10 cellular contexts compared by ENCODE assay signal in genomic region chr9:1979815-1980367, GRCh38. TPM values are rescaled to one million over a fixed set of nuclear protein-coding genes. Genes with fewer than 3 reads are reported as not detected.
DNase-seq lines count a peak whose midpoint lies in the region; ATAC-seq and TF ChIP-seq lines count a peak whose summit lies in the region.
"Had no signal": no experiment of that assay in that cellular context is flagged by ENCODE, and none has a peak within 500 bp of the region (broad histone marks: within the 10 kb centered on the region; RNA-seq: fewer than 3 reads in every experiment).

No MANE protein-coding gene starts in this region.

- H3K4me1 Mint-ChIP-seq in brain: peaks cover 36% of the 10 kb centered on the region

- H3K36me3 Mint-ChIP-seq in brain: no peaks in the 10 kb centered on the region

- peak overlapping the region in 1 of 2 donors; percentile 33 for H3K27ac ChIP-seq in left lung
- H3K27ac ChIP-seq: A549 had no signal

- no peak overlapping the region for H3K4me3 ChIP-seq in left lung
- H3K4me3 ChIP-seq: A549 had no signal

- no peaks in the 10 kb centered on the region for H3K9me3 ChIP-seq in left lung
- H3K9me3 ChIP-seq: A549 had no signal

- ATAC-seq in left lung: peak; percentile 90
- ATAC-seq: A549 had no signal

- H3K36me3 ChIP-seq in left lung: no peaks in the 10 kb centered on the region

- DNase-seq in SKM-1 treated with dmso at 0.1 percent for 144 hours (lab: John Stamatoyannopoulos, UW; ENCODE audit: unreplicated experiment) (peak; percentile 52), SKM-1 (lab: John Stamatoyannopoulos, UW; ENCODE audit: unreplicated experiment) (no peak), left lung (no peak), SHP77 treated with DMSO at 0.1 percent for 48 hours (lab: John Stamatoyannopoulos, UW) (no peak), dermis blood vessel endothelial cell (no peak)
- DNase-seq in activated CD4-positive, alpha-beta T cell treated with anti-CD3 and anti-CD28 coated beads for 48 hours: no peak
- no peak for DNase-seq in activated naive CD4-positive, alpha-beta T cell (lab: John Stamatoyannopoulos, UW)

- H3K4me1 ChIP-seq in left lung: peaks cover 5 to 9% of the 10 kb centered on the region in 2 donors
- H3K4me1 ChIP-seq: A549 had no signal

- no peaks in the 10 kb centered on the region for H3K9me3 Mint-ChIP-seq in brain
- H3K9me3 Mint-ChIP-seq: dendritic cell treated with granulocyte-macrophage colony-stimulating factor and Interleukin-4, amounts not matched to agents 40 ng/mL and 50 ng/mL, for 4 days had no signal

- H3K27me3 Mint-ChIP-seq in brain: no peaks in the 10 kb centered on the region
- H3K27me3 Mint-ChIP-seq: dendritic cell treated with granulocyte-macrophage colony-stimulating factor and Interleukin-4, amounts not matched to agents 40 ng/mL and 50 ng/mL, for 4 days had no signal

- peak overlapping the region in 3 of 5 experiments; percentile 17 to 32 (median 23) for H3K4me3 Mint-ChIP-seq in brain
- H3K4me3 Mint-ChIP-seq: dendritic cell treated with granulocyte-macrophage colony-stimulating factor and Interleukin-4, amounts not matched to agents 40 ng/mL and 50 ng/mL, for 4 days had no signal

- intact Hi-C loops in left lung (cut with DNase I): no loop called here

- H3K27ac Mint-ChIP-seq in brain: peak overlapping the region in 3 of 5 experiments; percentile 22 to 65 (median 61)
- H3K27ac Mint-ChIP-seq: dendritic cell treated with granulocyte-macrophage colony-stimulating factor and Interleukin-4, amounts not matched to agents 40 ng/mL and 50 ng/mL, for 4 days had no signal

- no peak for TF ChIP-seq CTCF in brain (conservative IDR thresholded peaks at IDR 0.05)
- TF ChIP-seq CTCF in left lung (IDR thresholded peaks at IDR 0.05): no peak

- H3K27me3 ChIP-seq in left lung: no peaks in the 10 kb centered on the region

RNA-seq across cellular contexts. Expression of gene SMARCA2, which starts 35.3 kb away (rescaled TPM):
- polyA plus RNA-seq in brain (ENCODE audit: insufficient read depth, low read depth, low replicate concordance): 46.7 TPM
- 100 to 1,000 TPM; 110 to 122 TPM for total RNA-seq in left lung
- 108 and 132 TPM in 2 replicates for total RNA-seq in dermis blood vessel endothelial cell
